Comparison of ENCODE assay signal across 12 cellular contexts in the genomic region with DNA sequence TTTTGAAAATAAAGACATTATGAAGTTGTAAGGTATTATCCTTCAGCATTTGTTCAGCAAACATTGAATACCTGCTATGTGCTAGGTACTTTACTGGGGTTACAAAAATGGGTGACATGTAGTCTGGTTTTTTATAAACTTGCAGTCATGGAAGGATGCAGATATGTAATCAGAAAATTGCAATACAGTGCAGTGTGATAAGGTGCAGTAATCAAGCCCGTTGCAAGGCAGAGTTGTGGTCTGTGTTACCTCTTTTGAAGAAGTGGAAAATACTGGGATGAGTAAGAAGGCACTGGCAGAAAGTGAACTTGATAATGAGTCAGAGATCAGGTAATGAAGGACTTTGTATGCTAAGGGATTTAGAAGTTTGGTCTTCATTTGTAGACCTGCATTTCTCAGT. TPM values are rescaled to one million over a fixed set of nuclear protein-coding genes. Genes with fewer than 3 reads are reported as not detected.
DNase-seq lines count a peak whose midpoint lies in the region; ATAC-seq, FAIRE-seq and TF ChIP-seq lines count a peak whose summit lies in the region.
"Had no signal": no experiment of that assay in that cellular context is flagged by ENCODE, and none has a peak within 500 bp of the region (broad histone marks: within the 10 kb centered on the region; RNA-seq: fewer than 3 reads in every experiment).

No MANE protein-coding gene starts in this region.

- H3K4me1 ChIP-seq in astrocyte (ENCODE audit: insufficient read depth, low read length) (no peaks in the 10 kb centered on the region), gastroesophageal sphincter (peaks cover 0 to 65% (median 0%) of the 10 kb centered on the region in 3 donors)

- peaks cover 76% of the 10 kb centered on the region for H3K79me2 ChIP-seq in astrocyte (ENCODE audit: insufficient read depth, low read length)

- no peak overlapping the region for H3K27ac ChIP-seq in astrocyte (ENCODE audit: low read depth, low read length)
- no peak overlapping the region for H3K27ac ChIP-seq in gastroesophageal sphincter
- H3K27ac ChIP-seq: thyroid gland had no signal

- DNase-seq in activated T-cell treated with anti-CD3 and anti-CD28 coated beads, Interleukin-2, amount 50 U/mL, for 4 hours = no peak
- DNase-seq in activated T-cell treated with anti-CD3 and anti-CD28 coated beads, Interleukin-2, amount 50 U/mL, for 24 hours = no peak
- DNase-seq in astrocyte (ENCODE audit: low read depth) (peak; percentile 36), NCI-H2171 (lab: John Stamatoyannopoulos, UW) (no peak)
- peak; percentile 50 for DNase-seq in stimulated activated CD4-positive, alpha-beta T cell treated with anti-CD3 and anti-CD28 coated beads, Interleukin-4, amount 100 ng/mL, for 24 hours
- DNase-seq: thyroid gland had no signal

- TF ChIP-seq POLR2A in gastroesophageal sphincter (IDR thresholded peaks at IDR 0.05) = no peak

- peak; percentile 98 to 99 for ATAC-seq in activated T-cell treated with anti-CD3 and anti-CD28 coated beads, Interleukin-2, amount 50 U/mL, for 4 hours
- ATAC-seq in HG03565 (IDR thresholded peaks at IDR 0.05; ENCODE audit: unreplicated experiment) (peak; percentile 56), HG02938 (IDR thresholded peaks at IDR 0.05; ENCODE audit: unreplicated experiment) (no peak), gastroesophageal sphincter (no peak)

- no peaks in the 10 kb centered on the region for H3K9me3 Mint-ChIP-seq in activated T-cell treated with anti-CD3 and anti-CD28 coated beads, Interleukin-2, amount 50 U/mL, for 4 hours
- no peaks in the 10 kb centered on the region for H3K9me3 Mint-ChIP-seq in activated T-cell treated with anti-CD3 and anti-CD28 coated beads, Interleukin-2, amount 50 U/mL, for 24 hours
- H3K9me3 Mint-ChIP-seq in astrocyte (ENCODE audit: unreplicated experiment) = no peaks in the 10 kb centered on the region
- H3K9me3 Mint-ChIP-seq: mesothelial cell of epicardium had no signal

- peaks cover 78% of the 10 kb centered on the region for H4K20me1 ChIP-seq in astrocyte (ENCODE audit: insufficient read depth, low read length)

- no peak overlapping the region for H3K27ac Mint-ChIP-seq in activated T-cell treated with anti-CD3 and anti-CD28 coated beads, Interleukin-2, amount 50 U/mL, for 24 hours
- no peak overlapping the region for H3K27ac Mint-ChIP-seq in astrocyte (ENCODE audit: unreplicated experiment)
- H3K27ac Mint-ChIP-seq: mesothelial cell of epicardium had no signal

- whole genome bisulfite sequencing in gastroesophageal sphincter (ENCODE audit: low coverage in 1 of 2), 2 donors = 56 to 86% methylated on average over 1 of the region's 1 CpG

- no peaks in the 10 kb centered on the region for H3K9me3 ChIP-seq in astrocyte (ENCODE audit: insufficient read depth, low read depth, low read length)
- H3K9me3 ChIP-seq in gastroesophageal sphincter = no peaks in the 10 kb centered on the region
- H3K9me3 ChIP-seq: thyroid gland had no signal

- TF ChIP-seq EP300 in gastroesophageal sphincter (IDR thresholded peaks at IDR 0.05) = no peak

- H3K36me3 ChIP-seq in astrocyte (ENCODE audit: insufficient read depth, low read length) = peaks cover 16% of the 10 kb centered on the region
- H3K36me3 ChIP-seq in gastroesophageal sphincter = peaks cover 9 to 60% of the 10 kb centered on the region in 2 donors

- H3K9ac ChIP-seq in astrocyte (ENCODE audit: low read length) = no peak overlapping the region

- no peak overlapping the region for H3K4me2 ChIP-seq in astrocyte (ENCODE audit: low read length)

- H3K4me3 Mint-ChIP-seq in activated T-cell treated with anti-CD3 and anti-CD28 coated beads, Interleukin-2, amount 50 U/mL, for 4 hours = no peak overlapping the region
- no peak overlapping the region for H3K4me3 Mint-ChIP-seq in activated T-cell treated with anti-CD3 and anti-CD28 coated beads, Interleukin-2, amount 50 U/mL, for 24 hours
- no peak overlapping the region for H3K4me3 Mint-ChIP-seq in astrocyte (ENCODE audit: unreplicated experiment)
- H3K4me3 Mint-ChIP-seq: mesothelial cell of epicardium had no signal

- TF ChIP-seq CTCF in astrocyte (IDR thresholded peaks at IDR 0.05; ENCODE audit: insufficient read depth, low read depth, low read length) (no peak), gastroesophageal sphincter (IDR thresholded peaks at IDR 0.05) (no peak)

- peaks cover 19% of the 10 kb centered on the region for H3K4me1 Mint-ChIP-seq in activated T-cell treated with anti-CD3 and anti-CD28 coated beads, Interleukin-2, amount 50 U/mL, for 4 hours (ENCODE audit: low read depth)
- H3K4me1 Mint-ChIP-seq in activated T-cell treated with anti-CD3 and anti-CD28 coated beads, Interleukin-2, amount 50 U/mL, for 24 hours (ENCODE audit: low read depth) = peaks cover 25% of the 10 kb centered on the region
- H3K4me1 Mint-ChIP-seq in astrocyte (ENCODE audit: low read depth, unreplicated experiment) = peaks cover 5% of the 10 kb centered on the region

- H3K4me3 ChIP-seq in astrocyte (ENCODE audit: insufficient read depth, low read depth, low read length) = no peak overlapping the region
- H3K4me3 ChIP-seq in gastroesophageal sphincter = no peak overlapping the region
- H3K4me3 ChIP-seq: thyroid gland had no signal

- peaks cover 24% of the 10 kb centered on the region for H3K36me3 Mint-ChIP-seq in activated T-cell treated with anti-CD3 and anti-CD28 coated beads, Interleukin-2, amount 50 U/mL, for 4 hours (ENCODE audit: insufficient read depth)
- H3K36me3 Mint-ChIP-seq in activated T-cell treated with anti-CD3 and anti-CD28 coated beads, Interleukin-2, amount 50 U/mL, for 24 hours (ENCODE audit: low read depth) = peaks cover 58% of the 10 kb centered on the region
- peaks cover 1% of the 10 kb centered on the region for H3K36me3 Mint-ChIP-seq in astrocyte (ENCODE audit: low read depth, unreplicated experiment)

- peak; percentile 5 for FAIRE-seq in astrocyte (lab: Jason Lieb, UNC)
- FAIRE-seq: endothelial cell of umbilical vein had no signal

- no peaks in the 10 kb centered on the region for H3K27me3 Mint-ChIP-seq in activated T-cell treated with anti-CD3 and anti-CD28 coated beads, Interleukin-2, amount 50 U/mL, for 4 hours (ENCODE audit: low read depth)
- no peaks in the 10 kb centered on the region for H3K27me3 Mint-ChIP-seq in activated T-cell treated with anti-CD3 and anti-CD28 coated beads, Interleukin-2, amount 50 U/mL, for 24 hours
- no peaks in the 10 kb centered on the region for H3K27me3 Mint-ChIP-seq in astrocyte (ENCODE audit: low read depth, unreplicated experiment)

- no peak overlapping the region for H2AFZ ChIP-seq in astrocyte (ENCODE audit: low read depth, low read length)

- H3K27me3 ChIP-seq in astrocyte (ENCODE audit: insufficient read depth, low read length) = no peaks in the 10 kb centered on the region
- no peaks in the 10 kb centered on the region for H3K27me3 ChIP-seq in gastroesophageal sphincter
- H3K27me3 ChIP-seq: thyroid gland had no signal

RNA-seq across cellular contexts. Expression of a gene that starts 8.1 kb away (rescaled TPM):
- total RNA-seq in activated T-cell treated with anti-CD3 and anti-CD28 coated beads, Interleukin-2, amount 50 U/mL, for 4 hours = 10 to 100 TPM; 69.4 to 78.2 (median 77.4) TPM
- total RNA-seq in astrocyte (85.2 and 85.9 TPM in 2 replicates), gastroesophageal sphincter (10 to 100 TPM; 73.4 to 95.1 (median 87.3) TPM)

RNA-seq across cellular contexts. Expression of a gene that starts 18.5 kb away (rescaled TPM):
- not detected for total RNA-seq in activated T-cell treated with anti-CD3 and anti-CD28 coated beads, Interleukin-2, amount 50 U/mL, for 4 hours
- not detected in 2 replicates for total RNA-seq in astrocyte
- total RNA-seq in gastroesophageal sphincter = not detected
- total RNA-seq: endothelial cell of umbilical vein, mesothelial cell of epicardium, posterior vena cava, thyroid gland had no signal

Comparison
In these comparisons a context has a peak if more than half of its experiments do, and no peak if none do; other contexts are left out.
1. ATAC-seq: peak in activated T-cell treated with anti-CD3 and anti-CD28 coated beads, Interleukin-2, amount 50 U/mL, for 4 hours (2 of 2) and HG03565 (single experiment); none in HG02938 (single experiment) and gastroesophageal sphincter (single experiment).
2. DNase-seq: peak in astrocyte (single experiment) and stimulated activated CD4-positive, alpha-beta T cell treated with anti-CD3 and anti-CD28 coated beads, Interleukin-4, amount 100 ng/mL, for 24 hours (single experiment); none in activated T-cell treated with anti-CD3 and anti-CD28 coated beads, Interleukin-2, amount 50 U/mL, for 4 hours (single experiment), activated T-cell treated with anti-CD3 and anti-CD28 coated beads, Interleukin-2, amount 50 U/mL, for 24 hours (single experiment) and NCI-H2171 (single experiment).